Comparison of ENCODE assay signal across 10 cellular contexts in genomic region chr7:32587431-32587948, GRCh38.
DNase-seq lines count a peak whose midpoint lies in the region; ATAC-seq and TF ChIP-seq lines count a peak whose summit lies in the region.
"Had no signal": no experiment of that assay in that cellular context is flagged by ENCODE, and none has a peak within 500 bp of the region (broad histone marks: within the 10 kb centered on the region; RNA-seq: fewer than 3 reads in every experiment).

No MANE protein-coding gene starts in this region.

- H4K5ac ChIP-seq in IMR-90 (ENCODE audit: low read depth, low read length) = peak overlapping the region; percentile 0; the same call in 1 of the 2 replicates

- H3K36me3 ChIP-seq in IMR-90 (ENCODE audit: control insufficient read depth, insufficient read depth, low read length) (peaks cover 19% of the 10 kb centered on the region), mesodermal cell (ENCODE audit: control insufficient read depth, insufficient read depth, low read length) (peaks cover 52% of the 10 kb centered on the region)

- H3K4me1 ChIP-seq in IMR-90 (ENCODE audit: control insufficient read depth, insufficient read depth, low read length) (peaks cover 18% of the 10 kb centered on the region), mesodermal cell (ENCODE audit: control insufficient read depth, insufficient read depth, low read length, poor library complexity, severe bottlenecking) (peaks cover 28% of the 10 kb centered on the region)

- CTCF ChIA-PET in AG04449 (lab: Yijun Ruan, JAX) (interaction anchor here (2.3 kb wide), 1 partner anchor 96 kb away, joined by 9 read pairs; no protein-coding TSS in a partner anchor), IMR-90 (lab: Yijun Ruan, JAX) (interaction anchor here (1.5 kb wide), 1 partner anchor 98 kb away, joined by 5 read pairs; the partner anchor contains the start of gene LSM5)

- peaks cover 0 to 23% of the 10 kb centered on the region in 2 experiments; a peak in 2 of 4 replicates for H3K79me1 ChIP-seq in IMR-90 (ENCODE audit: low read depth in 1 of 2, low read length in 2 of 2)

- H2AK5ac ChIP-seq in IMR-90 (ENCODE audit: low read depth, low read length) = peak overlapping the region; percentile 46

- H3K4ac ChIP-seq in IMR-90 (ENCODE audit: low read depth, low read length) = peak overlapping the region; percentile 89

- peaks cover 25% of the 10 kb centered on the region for H3K9me1 ChIP-seq in IMR-90 (ENCODE audit: insufficient read depth, low read length)

- peak; percentile 46 for DNase-seq in AG04449 (ENCODE audit: low read depth, low spot score)
- peak; percentile 89 for DNase-seq in IMR-90
- DNase-seq in dermis blood vessel endothelial cell = peak; percentile 85
- DNase-seq in head of caudate nucleus = no peak
- DNase-seq in AML-193 (lab: John Stamatoyannopoulos, UW) = no peak
- no peak for DNase-seq in globus pallidus (ENCODE audit: low spot score)
- no peak for DNase-seq in NCI-H1092 treated with DMSO at 0.1 percent for 48 hours (lab: John Stamatoyannopoulos, UW)
- DNase-seq: activated CD4-positive, alpha-beta T cell treated with anti-CD3 and anti-CD28 coated beads, Interleukin-2, amount 50 U/mL, for 1 hour; NCI-H1930 had no signal

- BruUV-seq in IMR-90 (replicated peaks; lab: Mats Ljungman, UMichigan) = no TSS peak

- H4K8ac ChIP-seq in IMR-90 (ENCODE audit: low read depth in 2 of 2, low read length in 2 of 2) = peak overlapping the region; percentile 54 to 78

- H2BK5ac ChIP-seq in IMR-90 (ENCODE audit: low read depth, low read length, poor library complexity, severe bottlenecking) = peak overlapping the region; percentile 93

- no CpG with 5 or more reads among the region's 9 CpGs for WGBS in IMR-90 (ENCODE audit: extremely low coverage in 2 of 2, insufficient read length in 1 of 2), 2 experiments
- 89 to 92% methylated on average over 6 to 7 of the region's 9 CpGs for WGBS in mesodermal cell (ENCODE audit: insufficient coverage in 2 of 2), 2 experiments

- peak overlapping the region; percentile 38 for H3K18ac ChIP-seq in IMR-90 (ENCODE audit: low read depth, low read length)

- TF ChIP-seq CTCF in AG04449 (IDR thresholded peaks at IDR 0.05; ENCODE audit: insufficient read depth, low read length, missing control alignments) (no peak), IMR-90 (conservative IDR thresholded peaks at IDR 0.05; ENCODE audit: low read depth, low read length) (no peak)

- POLR2A ChIA-PET in AG04449 (lab: Yijun Ruan, JAX) (interaction anchor here (1.5 kb wide), 1 partner anchor 86 kb away, joined by 4 read pairs; no protein-coding TSS in a partner anchor), IMR-90 (lab: Charles Lee; ENCODE audit: unreplicated experiment) (no interaction called here)

- dilution Hi-C loops in IMR-90 (cut with HindIII; ENCODE audit: low sequenced_read_pairs, unreplicated experiment) = no loop called here

- peak overlapping the region; percentile 98 for H2BK120ac ChIP-seq in IMR-90 (ENCODE audit: low read depth, low read length)

- H3K9me3 ChIP-seq in IMR-90 (ENCODE audit: control insufficient read depth, insufficient read depth, low read length) = no peaks in the 10 kb centered on the region
- H3K9me3 ChIP-seq in mesodermal cell (ENCODE audit: control insufficient read depth, low read length) = no peaks in the 10 kb centered on the region

- H3K9ac ChIP-seq in IMR-90 (ENCODE audit: low read depth, low read length) = no peak overlapping the region; the same call in 1 of the 2 replicates

- peak overlapping the region; percentile 40 for H3K4me2 ChIP-seq in IMR-90 (ENCODE audit: low read depth, low read length)

- TF ChIP-seq POLR2A in IMR-90 (IDR thresholded peaks at IDR 0.05; ENCODE audit: low read depth, low read length) = no peak

- peak overlapping the region; percentile 73 for H2BK20ac ChIP-seq in IMR-90 (ENCODE audit: low read depth, low read length)

- peak overlapping the region; percentile 3; the same call in 2 of the 3 replicates for H2BK15ac ChIP-seq in IMR-90 (ENCODE audit: low read depth, low read length)

- in situ Hi-C loops in IMR-90 (cut with MboI; ENCODE audit: low sequenced_read_pairs) = no loop called here

- H3K23ac ChIP-seq in IMR-90 (ENCODE audit: low read depth, low read length) = peak overlapping the region; percentile 84

- no peak for TF ChIP-seq RAD21 in IMR-90 (IDR thresholded peaks at IDR 0.05; ENCODE audit: low read length)

- no peaks in the 10 kb centered on the region for H3K27me3 ChIP-seq in IMR-90 (ENCODE audit: control insufficient read depth, insufficient read depth, low read length)

- peak; percentile 55 for ATAC-seq in IMR-90 (ENCODE audit: low read depth)

- H3K56ac ChIP-seq in IMR-90 (ENCODE audit: extremely low read depth, insufficient read depth, low read length) = peak overlapping the region; percentile 84

- peak overlapping the region; percentile 49 for H3K27ac ChIP-seq in IMR-90 (ENCODE audit: insufficient read depth, low read length)
- H3K27ac ChIP-seq in mesodermal cell (ENCODE audit: low read depth, low read length, severe bottlenecking) = peak overlapping the region; percentile 63

- peak overlapping the region; percentile 7 for H2AFZ ChIP-seq in IMR-90 (replicated peaks; ENCODE audit: low read length, poor library complexity)

- intact Hi-C loops in IMR-90 (cut with micrococcal nuclease) (loop anchor here (2.0 to 5.0 kb wide), 2 partner anchors 85 to 97 kb away; partner anchors contain the start of gene LSM5), head of caudate nucleus (cut with DNase I) (no loop called here)

- H2AK9ac ChIP-seq in IMR-90 (replicated peaks; ENCODE audit: low read depth, low read length, poor library complexity) = no peak overlapping the region

- H4K91ac ChIP-seq in IMR-90 (ENCODE audit: insufficient read depth, low read depth, low read length) = peak overlapping the region; percentile 51

- 0 out of 2 replicates have a peak, but pooled peaks cover 7% of the 10 kb centered on the region for H4K20me1 ChIP-seq in IMR-90 (ENCODE audit: insufficient read depth, low read length)

- H3K4me3 ChIP-seq in AG04449 (ENCODE audit: low read depth, low read length) (no peak overlapping the region), IMR-90 (ENCODE audit: insufficient read depth, low read depth, low read length) (no peak overlapping the region), mesodermal cell (ENCODE audit: extremely low read depth, insufficient read depth, low read length, poor library complexity, severe bottlenecking) (no peak overlapping the region)

- H3K14ac ChIP-seq in IMR-90 (replicated peaks; ENCODE audit: low read depth, low read length) = peak overlapping the region; percentile 89

TF ChIP-seq in IMR-90, 13 proteins besides CTCF, POLR2A, EP300 and RAD21:
- peak; percentile 39 for TF ChIP-seq RCOR1 (IDR thresholded peaks at IDR 0.05; ENCODE audit: insufficient replicate concordance, low read length)
- peak; percentile 50 for TF ChIP-seq MAFK (IDR thresholded peaks at IDR 0.05; ENCODE audit: low read depth, low read length)
- no peak for TF ChIP-seq CEBPB (IDR thresholded peaks at IDR 0.05; ENCODE audit: low read depth, low read length)
- TF ChIP-seq BHLHE40 (IDR thresholded peaks at IDR 0.05; ENCODE audit: low read depth, low read length) = peak; percentile 28; the same call in 1 of the 2 replicates

Comparison
In these comparisons a context has a peak if more than half of its experiments do, and no peak if none do; other contexts are left out.
1. DNase-seq: peak in AG04449 (single experiment), IMR-90 (single experiment) and dermis blood vessel endothelial cell (single experiment); none in head of caudate nucleus (0 of 42), AML-193 (0 of 2), globus pallidus (single experiment) and NCI-H1092 treated with DMSO at 0.1 percent for 48 hours (single experiment).